8 cellular contexts compared by ENCODE assay signal in the genomic region with DNA sequence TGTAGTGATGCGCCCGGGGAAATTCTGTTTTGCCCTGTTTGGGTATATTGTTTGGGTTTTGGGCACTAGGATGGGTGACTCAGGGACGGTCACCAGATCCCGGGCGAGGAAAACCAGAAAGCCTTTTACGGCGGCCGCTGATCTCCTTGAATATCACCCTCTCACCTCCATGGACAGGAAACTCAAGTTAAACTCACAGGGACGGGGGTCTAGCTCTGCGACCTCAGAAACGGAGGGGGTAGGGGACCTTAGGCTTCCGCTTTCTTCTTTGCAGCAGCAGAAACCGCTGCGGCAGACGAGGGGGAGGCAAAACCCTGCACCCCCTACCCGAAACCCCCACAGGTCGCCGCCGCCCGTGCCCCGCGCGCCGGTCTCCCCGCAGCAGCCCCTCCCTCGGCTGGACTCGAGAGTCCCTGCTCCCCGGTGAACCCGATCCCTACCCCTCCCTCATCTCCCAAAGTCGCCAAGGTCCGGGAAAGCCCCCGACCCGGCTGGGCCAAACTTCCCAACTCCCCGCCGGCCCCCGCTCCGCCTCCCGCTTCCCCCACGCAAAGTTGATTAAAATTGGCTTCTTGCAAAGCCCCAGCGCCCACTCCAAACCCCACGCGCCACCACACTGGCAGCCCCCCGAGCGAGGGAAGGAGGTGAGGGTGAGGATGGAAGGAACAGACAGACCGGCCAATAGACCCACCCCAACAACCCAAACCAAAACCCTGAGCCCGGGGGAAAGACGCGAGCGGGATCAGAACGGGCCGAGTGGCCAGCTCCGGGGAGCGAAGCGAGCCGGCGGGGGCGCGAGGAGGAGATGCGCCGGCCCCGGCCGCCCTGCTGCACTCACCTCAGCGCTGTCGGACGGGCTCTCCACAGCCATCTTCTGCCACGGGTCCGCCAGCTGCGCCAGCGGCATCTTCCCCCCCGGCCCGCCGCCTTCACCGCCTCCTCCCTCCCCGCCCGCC. TPM values are rescaled to one million over a fixed set of nuclear protein-coding genes. Genes with fewer than 3 reads are reported as not detected.
A peak's percentile ranks its signal among the peaks of the same experiment; 100 is the strongest.
DNase-seq lines count a peak whose midpoint lies in the region; ATAC-seq and TF ChIP-seq lines count a peak whose summit lies in the region.

No MANE protein-coding gene starts in this region.

- no peaks in the 10 kb centered on the region for H3K36me3 Mint-ChIP-seq in activated naive CD8-positive, alpha-beta T cell

- H3K36me3 ChIP-seq in Peyer's patch (no peaks in the 10 kb centered on the region), left ventricle myocardium inferior (no peaks in the 10 kb centered on the region)

- H3K27me3 ChIP-seq in Peyer's patch, result no peaks in the 10 kb centered on the region
- no peaks in the 10 kb centered on the region for H3K27me3 ChIP-seq in left ventricle myocardium inferior (ENCODE audit: low read depth)

- intact Hi-C loops in left ventricle myocardium inferior (cut with micrococcal nuclease), result loop anchor here (10.0 kb wide), 1 partner anchor 51 kb away; no protein-coding TSS in a partner anchor

- H3K27ac ChIP-seq in Peyer's patch (peak overlapping the region; percentile 83 to 91 (median 88)), left ventricle myocardium inferior (replicated peaks) (peak overlapping the region; percentile 88)

- H3K9me3 ChIP-seq in Peyer's patch, result peaks cover 0 to 3% (median 0%) of the 10 kb centered on the region in 4 donors
- H3K9me3 ChIP-seq in left ventricle myocardium inferior (replicated peaks), result no peaks in the 10 kb centered on the region

- H3K4me1 ChIP-seq in Peyer's patch (peaks cover 0 to 5% (median 0%) of the 10 kb centered on the region in 4 donors), left ventricle myocardium inferior (peaks cover 28% of the 10 kb centered on the region)

- ATAC-seq in HG02763 (IDR thresholded peaks at IDR 0.05; ENCODE audit: unreplicated experiment), result peak; percentile 2

- DNase-seq in NCI-H1092 treated with DMSO at 0.1 percent for 48 hours (lab: John Stamatoyannopoulos, UW), result peak; percentile 40
- no peak for DNase-seq in NCI-H1092 (lab: John Stamatoyannopoulos, UW)
- DNase-seq in Peyer's patch, result peak; percentile 20 to 54 (median 52)
- peak; percentile 15 for DNase-seq in left ventricle myocardium inferior
- peak; percentile 61 for DNase-seq in retina
- DNase-seq in NCI-H2029 (lab: John Stamatoyannopoulos, UW), result no peak

- TF ChIP-seq CTCF in Peyer's patch (IDR thresholded peaks at IDR 0.05) (no peak), left ventricle myocardium inferior (IDR thresholded peaks at IDR 0.05; ENCODE audit: borderline replicate concordance) (no peak)

- H3K4me3 ChIP-seq in Peyer's patch, result peak overlapping the region; percentile 64 to 86 (median 68)
- peak overlapping the region; percentile 76 for H3K4me3 ChIP-seq in left ventricle myocardium inferior

- no peaks in the 10 kb centered on the region for H3K9me3 Mint-ChIP-seq in activated naive CD8-positive, alpha-beta T cell (ENCODE audit: low read depth)

- peak overlapping the region; percentile 95 for H3K27ac Mint-ChIP-seq in activated naive CD8-positive, alpha-beta T cell

- H3K4me3 Mint-ChIP-seq in activated naive CD8-positive, alpha-beta T cell, result peak overlapping the region; percentile 95

- H3K4me1 Mint-ChIP-seq in activated naive CD8-positive, alpha-beta T cell (ENCODE audit: low read depth), result peaks cover 30% of the 10 kb centered on the region

- TF ChIP-seq POLR2A in Peyer's patch (IDR thresholded peaks at IDR 0.05), result no peak

- H3K27me3 Mint-ChIP-seq in activated naive CD8-positive, alpha-beta T cell, result no peaks in the 10 kb centered on the region

RNA-seq across cellular contexts. Expression of gene RPS6KA3, which starts 0.7 kb away (rescaled TPM):
- total RNA-seq in Peyer's patch (10 to 100 TPM; 41.1 to 56.7 (median 50.7) TPM), left ventricle myocardium inferior (33.6 TPM)

Comparison
In these comparisons a context has a peak if more than half of its experiments do, and no peak if none do; other contexts are left out.
1. DNase-seq: peak in NCI-H1092 treated with DMSO at 0.1 percent for 48 hours (single experiment), Peyer's patch (3 of 3), left ventricle myocardium inferior (single experiment) and retina (single experiment); none in NCI-H1092 (single experiment) and NCI-H2029 (single experiment).